Comparison of ENCODE assay signal across 8 cellular contexts in genomic region chr2:234495801-234496441, GRCh38. TPM values are rescaled to one million over a fixed set of nuclear protein-coding genes. Genes with fewer than 3 reads are reported as not detected.
DNase-seq lines count a peak whose midpoint lies in the region; ATAC-seq, FAIRE-seq and TF ChIP-seq lines count a peak whose summit lies in the region.

No MANE protein-coding gene starts in this region.

- FAIRE-seq in urothelium cell line (lab: Jason Lieb, UNC) = peak; percentile 89

- DNase-seq in BJ (ENCODE audit: low read depth) = no peak
- peak; percentile 54 for DNase-seq in dermis blood vessel endothelial cell
- DNase-seq in urothelium cell line (ENCODE audit: low spot score) = no peak
- DNase-seq in HPDE6-E6E7 (ENCODE audit: extremely low spot score) = no peak

- H3K27me3 ChIP-seq in BJ (ENCODE audit: control insufficient read depth, insufficient read depth, low read length) (no peaks in the 10 kb centered on the region), mononuclear cell (ENCODE audit: insufficient read depth, low read length) (peaks cover 5% of the 10 kb centered on the region)

- H3K4me3 ChIP-seq in BJ (ENCODE audit: low read depth, low read length) (peak overlapping the region; percentile 51), mononuclear cell (ENCODE audit: low read length) (peak overlapping the region; percentile 84)

- no peak for TF ChIP-seq CTCF in BJ (IDR thresholded peaks at IDR 0.05; ENCODE audit: insufficient read depth, low read depth, low read length)

- H3K9me3 ChIP-seq in mononuclear cell (ENCODE audit: low read depth, low read length) = no peaks in the 10 kb centered on the region

- no peaks in the 10 kb centered on the region for H3K36me3 ChIP-seq in BJ (ENCODE audit: control insufficient read depth, insufficient read depth, low read length)

- peaks cover 30% of the 10 kb centered on the region for H3K4me1 ChIP-seq in mononuclear cell (ENCODE audit: insufficient read depth, low read length)

- ATAC-seq in GM21576 (IDR thresholded peaks at IDR 0.05; ENCODE audit: unreplicated experiment) = peak; percentile 4
- peak; percentile 48 for ATAC-seq in SK-N-SH treated with all-trans-retinoic acid at 6 μM for 48 hours
- no peak for ATAC-seq in GM18517 (IDR thresholded peaks at IDR 0.05; ENCODE audit: unreplicated experiment)

- POLR2A ChIA-PET in BJ (lab: Charles Lee) = no interaction called here

- CTCF ChIA-PET in BJ (lab: Yijun Ruan, JAX) = interaction anchor here (1.0 to 3.9 kb wide), 4 partner anchors 50 to 360 kb away, joined by 4 to 20 read pairs (median 10); no protein-coding TSS in a partner anchor

TF ChIP-seq in SK-N-SH treated with all-trans-retinoic acid at 6 μM for 48 hours, 23 proteins besides CTCF, POLR2A, EP300 and RAD21:
- TF ChIP-seq ZNF565 (CRISPR knock-in tag; conservative IDR thresholded peaks at IDR 0.05; ENCODE audit: low read depth) (no peak), BACH2 (CRISPR knock-in tag; IDR thresholded peaks at IDR 0.05; ENCODE audit: borderline replicate concordance) (no peak), ARNTL (CRISPR knock-in tag; IDR thresholded peaks at IDR 0.05; ENCODE audit: borderline replicate concordance, low read depth) (no peak), ZFP3 (CRISPR knock-in tag; IDR thresholded peaks at IDR 0.05) (no peak), PATZ1 (CRISPR knock-in tag; IDR thresholded peaks at IDR 0.05; ENCODE audit: borderline replicate concordance) (no peak), GLIS3 (CRISPR knock-in tag; IDR thresholded peaks at IDR 0.05) (no peak), POU6F1 (CRISPR knock-in tag; IDR thresholded peaks at IDR 0.05; ENCODE audit: borderline replicate concordance, low read depth) (no peak), TCF4 (CRISPR knock-in tag; IDR thresholded peaks at IDR 0.05; ENCODE audit: borderline replicate concordance) (no peak), OSR1 (CRISPR knock-in tag; IDR thresholded peaks at IDR 0.05) (no peak), TSHZ2 (CRISPR knock-in tag; IDR thresholded peaks at IDR 0.05) (no peak), CSRNP3 (CRISPR knock-in tag; IDR thresholded peaks at IDR 0.05) (no peak), SNAI2 (CRISPR knock-in tag; IDR thresholded peaks at IDR 0.05) (no peak)

RNA-seq across cellular contexts. Expression of gene ARL4C, which starts 1.0 kb away (rescaled TPM):
- polyA plus RNA-seq in BJ (2011; rRNA removed) = 1.6 and 2.1 TPM in 2 replicates
- 1.7 and 2.0 TPM in 2 replicates for polyA minus RNA-seq in BJ (2011; rRNA and poly(A)+ RNA removed)
- total RNA-seq in dermis blood vessel endothelial cell = 6.1 TPM in 2 replicates
- total RNA-seq in mononuclear cell = 144 TPM

Comparison
In these comparisons a context has a peak if more than half of its experiments do, and no peak if none do; other contexts are left out.
1. RNA of gene ARL4C, which starts 1.0 kb away (total RNA-seq): 144 TPM in mononuclear cell (single experiment); 6.1 TPM in dermis blood vessel endothelial cell; every median in the first group is over 10 times any median in the second.